Comparison of ENCODE assay signal across 25 cellular contexts in genomic region chr1:160226623-160227022, GRCh38. TPM values are rescaled to one million over a fixed set of nuclear protein-coding genes. Genes with fewer than 3 reads are reported as not detected.
DNase-seq lines count a peak whose midpoint lies in the region; ATAC-seq, FAIRE-seq and TF ChIP-seq lines count a peak whose summit lies in the region.
"Had no signal": no experiment of that assay in that cellular context is flagged by ENCODE, and none has a peak within 500 bp of the region (broad histone marks: within the 10 kb centered on the region; RNA-seq: fewer than 3 reads in every experiment).

No MANE protein-coding gene starts in this region.

- no peak for TF ChIP-seq EP300 in GM12878 (IDR thresholded peaks at IDR 0.05; ENCODE audit: borderline replicate concordance in 1 of 2, control insufficient read depth in 1 of 2, low read depth in 2 of 2, low read length in 2 of 2)

- H3F3A ChIP-seq in PC-9 (ENCODE audit: insufficient read depth, low read depth) = peaks cover 3% of the 10 kb centered on the region; the same call in 1 of the 2 replicates

- TF ChIP-seq CTCF in 22Rv1 (IDR thresholded peaks at IDR 0.05) = no peak
- no peak for TF ChIP-seq CTCF in GM13976 (IDR thresholded peaks at IDR 0.05; ENCODE audit: borderline replicate concordance, control extremely low read depth, extremely low read depth, insufficient read depth, missing control alignments)
- no peak for TF ChIP-seq CTCF in GM20000 (IDR thresholded peaks at IDR 0.05; ENCODE audit: extremely low read depth, missing control alignments)
- no peak for TF ChIP-seq CTCF in GM12878 (IDR thresholded peaks at IDR 0.05 in 2 of 3, conservative IDR thresholded peaks at IDR 0.05 in 1 of 3; ENCODE audit: control insufficient read depth in 2 of 3, extremely low read depth in 1 of 3, insufficient read depth in 1 of 3, low read depth in 3 of 3, low read length in 3 of 3)
- no peak for TF ChIP-seq CTCF in PC-9 (conservative IDR thresholded peaks at IDR 0.05)

- 0 out of 2 replicates have a peak, but pooled peaks cover 2% of the 10 kb centered on the region for H3K9me2 ChIP-seq in PC-9 (ENCODE audit: insufficient read depth)

- H3K4me3 ChIP-seq in GM12878 (no peak overlapping the region), PC-9 (no peak overlapping the region)
- H3K4me3 ChIP-seq: BLaER1 treated with 17β-estradiol and CSF1 and Interleukin-3, amounts not matched to agents 10 nM and 100 nM; HAP-1 had no signal

- no TSS peak for BruUV-seq in GM12878 (replicated peaks; lab: Mats Ljungman, UMichigan)
- BruUV-seq in PC-9 (replicated peaks; lab: Mats Ljungman, UMichigan) = no TSS peak

- DNase-seq in GM13976 (ENCODE audit: low spot score) (peak; percentile 64), GM20000 (ENCODE audit: low spot score) (peak; percentile 46), GM12878 (ENCODE audit: low read depth, low spot score) (no peak), PC-9 (no peak)
- DNase-seq: Calu3; CD8-positive, alpha-beta T cell; GF-D8; NCI-H1105; NCI-H1694; NCI-H2107; NCI-H510A; NCI-H82; OCI-M1; SIG-M5 had no signal

- TF ChIP-seq RAD21 in GM12878 (IDR thresholded peaks at IDR 0.05; ENCODE audit: insufficient read depth, low read depth, low read length) = no peak

- RAD21 ChIA-PET in GM12878 (lab: Charles Lee; ENCODE audit: unreplicated experiment) = interaction anchor here (0.9 to 2.0 kb wide), 4 partner anchors 24 to 150 kb away, joined by 3 to 5 read pairs (median 3); no protein-coding TSS in a partner anchor

- SMC1A ChIA-PET in GM12878 (lab: Charles Lee; ENCODE audit: uncharacterized antibody, unreplicated experiment) = interaction anchor here (0.7 to 3.3 kb wide), 10 partner anchors 14 to 141 kb away, joined by 3 to 17 read pairs (median 6); no protein-coding TSS in a partner anchor

- H3K27me3 ChIP-seq in GM12878 (replicated peaks in 1 of 2; ENCODE audit: control insufficient read depth in 2 of 2, insufficient read depth in 2 of 2, low read length in 1 of 2) (no peaks in the 10 kb centered on the region), PC-9 (ENCODE audit: insufficient read depth, low read depth) (no peaks in the 10 kb centered on the region)
- H3K27me3 ChIP-seq: BLaER1 treated with 17β-estradiol and CSF1 and Interleukin-3, amounts not matched to agents 10 nM and 100 nM had no signal

- H3K27ac ChIP-seq in 22Rv1 (0 out of 2 replicates have a peak overlapping the region, but pooled peaks have one; percentile 3), GM12878 (ENCODE audit: control insufficient read depth, insufficient read depth) (no peak overlapping the region), PC-9 (no peak overlapping the region)
- H3K27ac ChIP-seq: BLaER1 treated with 17β-estradiol and CSF1 and Interleukin-3, amounts not matched to agents 10 nM and 100 nM had no signal

- H3K4me2 ChIP-seq in GM12878 (ENCODE audit: control insufficient read depth, insufficient read depth) (no peak overlapping the region), PC-9 (no peak overlapping the region)
- H3K4me2 ChIP-seq: BLaER1 treated with 17β-estradiol and CSF1 and Interleukin-3, amounts not matched to agents 10 nM and 100 nM had no signal

- no peak for FAIRE-seq in GM12878 (lab: Jason Lieb, UNC)
- FAIRE-seq: GM19239 had no signal

- peak; percentile 47 for ATAC-seq in GM12878
- no peak for ATAC-seq in HG03460 (IDR thresholded peaks at IDR 0.05; ENCODE audit: unreplicated experiment)
- no peak for ATAC-seq in GM19455 (IDR thresholded peaks at IDR 0.05; ENCODE audit: unreplicated experiment)
- no peak for ATAC-seq in GM21723 (IDR thresholded peaks at IDR 0.05; ENCODE audit: unreplicated experiment)
- ATAC-seq: CD8-positive, alpha-beta T cell; SK-N-SH treated with all-trans-retinoic acid at 6 μM for 48 hours had no signal

- in situ Hi-C loops in GM13976 (cut with MboI; ENCODE audit: low sequenced_read_pairs, unreplicated experiment) = no loop called here
- in situ Hi-C loops in GM12878 (cut with MboI) = no loop called here

- H3K9me3 ChIP-seq in GM12878 (replicated peaks; ENCODE audit: control insufficient read depth, insufficient read depth, low read length) (no peaks in the 10 kb centered on the region), PC-9 (ENCODE audit: insufficient read depth, low read depth) (no peaks in the 10 kb centered on the region)
- H3K9me3 ChIP-seq: BLaER1 treated with 17β-estradiol and CSF1 and Interleukin-3, amounts not matched to agents 10 nM and 100 nM; HAP-1 had no signal

- POLR2A ChIA-PET in GM12878 (lab: Charles Lee) = no interaction called here
- POLR2A ChIA-PET in PC-9 (lab: Charles Lee; ENCODE audit: unreplicated experiment) = no interaction called here

- CTCF ChIA-PET in GM12878 (lab: Yijun Ruan, JAX) = interaction anchor here (1.1 to 6.3 kb wide), 4 partner anchors 23 to 34 kb away, joined by 4 to 40 read pairs (median 14); no protein-coding TSS in a partner anchor
- CTCF ChIA-PET in PC-9 (lab: Charles Lee) = no interaction called here

- no peak for TF ChIP-seq POLR2A in GM12878 (IDR thresholded peaks at IDR 0.05; ENCODE audit: low read depth, low read length)

- WGBS in GM12878 (ENCODE audit: insufficient coverage, insufficient replicate concordance, low lambda C conversion rate, missing lambda C conversion rate) = 94% methylated on average over 2 of the region's 2 CpGs

- intact Hi-C loops in GM12878 (cut with micrococcal nuclease; ENCODE audit: unreplicated experiment) (no loop called here), PC-9 (cut with micrococcal nuclease; ENCODE audit: unreplicated experiment) (no loop called here)

- H3K79me2 ChIP-seq in GM12878 (ENCODE audit: control insufficient read depth, insufficient read depth, low read length) (no peaks in the 10 kb centered on the region), PC-9 (ENCODE audit: low read depth) (no peaks in the 10 kb centered on the region)

- H3K36me3 ChIP-seq in GM12878 (ENCODE audit: control insufficient read depth in 2 of 2, insufficient read depth in 2 of 2, low read length in 1 of 2) = peaks cover 24 to 48% of the 10 kb centered on the region in 2 experiments
- peaks cover 33% of the 10 kb centered on the region for H3K36me3 ChIP-seq in PC-9 (ENCODE audit: low read depth)

- no peaks in the 10 kb centered on the region; the same call in 1 of the 2 replicates for H3K4me1 ChIP-seq in GM12878 (ENCODE audit: control insufficient read depth, insufficient read depth, low read length)
- no peaks in the 10 kb centered on the region for H3K4me1 ChIP-seq in PC-9 (replicated peaks; ENCODE audit: insufficient read depth)
- H3K4me1 ChIP-seq: HAP-1 had no signal

- H2AFZ ChIP-seq in GM12878 (ENCODE audit: control insufficient read depth, low read depth, low read length) (no peak overlapping the region), PC-9 (no peak overlapping the region)

- H4K20me1 ChIP-seq in GM12878 (ENCODE audit: control insufficient read depth, insufficient read depth) (no peaks in the 10 kb centered on the region), PC-9 (ENCODE audit: insufficient read depth) (no peaks in the 10 kb centered on the region)

- H3K9ac ChIP-seq in GM12878 (ENCODE audit: control insufficient read depth, insufficient read depth, low read length) = no peak overlapping the region

RNA-seq across cellular contexts. Expression of gene PEA15, which starts 21.4 kb away (rescaled TPM):
- 11.8 and 13.4 TPM in 2 replicates for total RNA-seq in GM12878 (2013; cell fraction: nucleolus; rRNA removed)
- total RNA-seq in GM12878 (2014; rRNA removed) (37.6 and 40.2 TPM in 2 replicates), GM12878 (2014; rRNA removed; fragmentation: Illumina TruSeq; extraction: Trizol) (65.1 and 68.1 TPM in 2 replicates), GM12878 (2021) (66.2 and 69.1 TPM in 2 replicates), PC-9 (2021) (84.7 and 139 TPM in 2 replicates)
- polyA plus RNA-seq in GM12878 (2011; ENCODE audit: low read depth) = 24.7 TPM
- polyA plus RNA-seq in GM12878 (2011; rRNA removed) (173 and 185 TPM in 2 replicates), GM12878 (2014; fragmentation: Illumina TruSeq; extraction: Trizol) (269 and 323 TPM in 2 replicates), GM12878 (2014; fragmentation: Nextera tagmentation; extraction: Ambion mirVana) (10 to 100 TPM; 15.1 to 28.2 TPM), GM12878 (2014; rRNA removed) (113 and 119 TPM in 2 replicates), GM12878 (2016; fragmentation: Nextera tagmentation; extraction: Ambion mirVana) (10 to 100 TPM; 64.4 to 68.2 TPM)
- 166 and 185 TPM in 2 replicates for polyA plus RNA-seq in GM12878 (2011; cell fraction: cytosol; rRNA removed)
- polyA plus RNA-seq in GM12878 (2011; cell fraction: nucleus; rRNA removed) = 69.5 and 83.5 TPM in 2 replicates
- polyA plus RNA-seq in GM12878 (2012) = 41.8 and 56.2 TPM in 2 replicates
- polyA minus RNA-seq in GM12878 (2011; rRNA and poly(A)+ RNA removed) = 89.0 and 91.0 TPM in 2 replicates
- polyA minus RNA-seq in GM12878 (2011; cell fraction: cytosol; rRNA and poly(A)+ RNA removed) = 15.2 and 20.8 TPM in 2 replicates
- 8.1 and 11.2 TPM in 2 replicates for polyA minus RNA-seq in GM12878 (2011; cell fraction: nucleus; rRNA and poly(A)+ RNA removed)

RNA-seq across cellular contexts. Expression of gene DCAF8, which starts 35.7 kb away (rescaled TPM):
- total RNA-seq in GM12878 (2013; cell fraction: nucleolus; rRNA removed) = 503 and 542 TPM in 2 replicates
- 81.3 and 95.1 TPM in 2 replicates for total RNA-seq in GM12878 (2014; rRNA removed)
- 69.1 and 70.0 TPM in 2 replicates for total RNA-seq in GM12878 (2014; rRNA removed; fragmentation: Illumina TruSeq; extraction: Trizol)
- total RNA-seq in GM12878 (2021) = 88.9 and 108 TPM in 2 replicates
- polyA plus RNA-seq in GM12878 (2011; ENCODE audit: low read depth) = 49.4 TPM
- polyA plus RNA-seq in GM12878 (2011; rRNA removed) = 152 and 168 TPM in 2 replicates
- 93.7 and 126 TPM in 2 replicates for polyA plus RNA-seq in GM12878 (2011; cell fraction: cytosol; rRNA removed)
- polyA plus RNA-seq in GM12878 (2011; cell fraction: nucleus; rRNA removed) = 759 and 982 TPM in 2 replicates
- polyA plus RNA-seq in GM12878 (2012) = 81.8 and 83.3 TPM in 2 replicates
- polyA plus RNA-seq in GM12878 (2014; fragmentation: Illumina TruSeq; extraction: Trizol) = 88.0 and 110 TPM in 2 replicates
- 10 to 100 TPM; 10.4 to 18.7 TPM for polyA plus RNA-seq in GM12878 (2014; fragmentation: Nextera tagmentation; extraction: Ambion mirVana)
- polyA plus RNA-seq in GM12878 (2014; rRNA removed) = 100 and 101 TPM in 2 replicates
- 10 to 100 TPM; 83.1 to 86.0 TPM for polyA plus RNA-seq in GM12878 (2016; fragmentation: Nextera tagmentation; extraction: Ambion mirVana)
- 97.6 and 114 TPM in 2 replicates for polyA minus RNA-seq in GM12878 (2011; rRNA and poly(A)+ RNA removed)
- 29.4 and 47.1 TPM in 2 replicates for polyA minus RNA-seq in GM12878 (2011; cell fraction: cytosol; rRNA and poly(A)+ RNA removed)
- polyA minus RNA-seq in GM12878 (2011; cell fraction: nucleus; rRNA and poly(A)+ RNA removed) = 136 and 161 TPM in 2 replicates
- 152 and 161 TPM in 2 replicates for total RNA-seq in PC-9 (2021)

RNA-seq across cellular contexts. Expression of gene CASQ1, which starts 36.2 kb away (rescaled TPM):
- total RNA-seq in GM12878 (2013; cell fraction: nucleolus; rRNA removed) = 1.0 and 1.7 TPM in 2 replicates
- 0.28 and 0.38 TPM in 2 replicates for total RNA-seq in GM12878 (2014; rRNA removed)
- 0.14 and 0.27 TPM in 2 replicates for total RNA-seq in GM12878 (2014; rRNA removed; fragmentation: Illumina TruSeq; extraction: Trizol)
- total RNA-seq in GM12878 (2021) = 0.21 and 0.40 TPM in 2 replicates
- polyA plus RNA-seq in GM12878 (2011; ENCODE audit: low read depth) = 0.91 TPM
- 0.73 and 0.77 TPM in 2 replicates for polyA plus RNA-seq in GM12878 (2011; rRNA removed)
- 0.28 and 0.37 TPM in 2 replicates for polyA plus RNA-seq in GM12878 (2011; cell fraction: cytosol; rRNA removed)
- polyA plus RNA-seq in GM12878 (2011; cell fraction: nucleus; rRNA removed) = 2.6 and 3.0 TPM in 2 replicates
- 0.59 and 0.72 TPM in 2 replicates for polyA plus RNA-seq in GM12878 (2012)
- 0.40 and 0.92 TPM in 2 replicates for polyA plus RNA-seq in GM12878 (2014; fragmentation: Illumina TruSeq; extraction: Trizol)
- under 1 TPM; 0.22 to 0.61 TPM for polyA plus RNA-seq in GM12878 (2014; fragmentation: Nextera tagmentation; extraction: Ambion mirVana)
- 0.44 and 0.95 TPM in 2 replicates for polyA plus RNA-seq in GM12878 (2014; rRNA removed)
- polyA plus RNA-seq in GM12878 (2016; fragmentation: Nextera tagmentation; extraction: Ambion mirVana) = under 1 TPM; 0.10 to 0.42 TPM
- 0.10 TPM in 1 of 2 replicates, not detected in the other for polyA minus RNA-seq in GM12878 (2011; rRNA and poly(A)+ RNA removed)
- not detected in 2 replicates for polyA minus RNA-seq in GM12878 (2011; cell fraction: cytosol; rRNA and poly(A)+ RNA removed)
- polyA minus RNA-seq in GM12878 (2011; cell fraction: nucleus; rRNA and poly(A)+ RNA removed) = 0.57 TPM in 1 of 2 replicates, not detected in the other
- not detected in 2 replicates for total RNA-seq in PC-9 (2021)
- total RNA-seq: A673; Calu3; CD8-positive, alpha-beta T cell; RPMI7951; T-helper 1 cell treated with Interleukin-12 subunit alpha and Interleukin-12 subunit beta and Interleukin-4 antibody, amounts not matched to agents 30 ng/mL and 1 ng/mL, for 36 hours had no signal

RNA-seq across cellular contexts. Expression of gene PEX19, which starts 58.3 kb away (rescaled TPM):
- total RNA-seq in GM12878 (2013; cell fraction: nucleolus; rRNA removed) = 72.6 and 76.5 TPM in 2 replicates
- total RNA-seq in GM12878 (2014; rRNA removed) = 33.9 and 34.5 TPM in 2 replicates
- total RNA-seq in GM12878 (2014; rRNA removed; fragmentation: Illumina TruSeq; extraction: Trizol) = 26.9 and 27.6 TPM in 2 replicates
- 46.5 and 47.2 TPM in 2 replicates for total RNA-seq in GM12878 (2021)
- 15.4 TPM for polyA plus RNA-seq in GM12878 (2011; ENCODE audit: low read depth)
- 58.1 and 72.2 TPM in 2 replicates for polyA plus RNA-seq in GM12878 (2011; rRNA removed)
- polyA plus RNA-seq in GM12878 (2011; cell fraction: cytosol; rRNA removed) = 33.2 and 38.9 TPM in 2 replicates
- polyA plus RNA-seq in GM12878 (2011; cell fraction: nucleus; rRNA removed) = 31.6 and 55.3 TPM in 2 replicates
- 20.2 and 24.2 TPM in 2 replicates for polyA plus RNA-seq in GM12878 (2012)
- polyA plus RNA-seq in GM12878 (2014; fragmentation: Illumina TruSeq; extraction: Trizol) = 39.1 and 49.5 TPM in 2 replicates
- polyA plus RNA-seq in GM12878 (2014; fragmentation: Nextera tagmentation; extraction: Ambion mirVana) = 10 to 100 TPM; 29.4 to 50.8 TPM
- polyA plus RNA-seq in GM12878 (2014; rRNA removed) = 24.9 and 27.1 TPM in 2 replicates
- polyA plus RNA-seq in GM12878 (2016; fragmentation: Nextera tagmentation; extraction: Ambion mirVana) = 10 to 100 TPM; 40.1 to 42.2 TPM
- polyA minus RNA-seq in GM12878 (2011; rRNA and poly(A)+ RNA removed) = 47.9 and 64.5 TPM in 2 replicates
- 7.1 and 10.7 TPM in 2 replicates for polyA minus RNA-seq in GM12878 (2011; cell fraction: cytosol; rRNA and poly(A)+ RNA removed)
- polyA minus RNA-seq in GM12878 (2011; cell fraction: nucleus; rRNA and poly(A)+ RNA removed) = 36.0 and 42.8 TPM in 2 replicates
- total RNA-seq in PC-9 (2021) = 50.1 and 52.5 TPM in 2 replicates

Comparison
In these comparisons a context has a peak if more than half of its experiments do, and no peak if none do; other contexts are left out.
1. DNase-seq: peak in GM13976 (single experiment) and GM20000 (single experiment); none in GM12878 (single experiment) and PC-9 (0 of 2).